Comparison of ENCODE assay signal across 23 cellular contexts in the genomic region with DNA sequence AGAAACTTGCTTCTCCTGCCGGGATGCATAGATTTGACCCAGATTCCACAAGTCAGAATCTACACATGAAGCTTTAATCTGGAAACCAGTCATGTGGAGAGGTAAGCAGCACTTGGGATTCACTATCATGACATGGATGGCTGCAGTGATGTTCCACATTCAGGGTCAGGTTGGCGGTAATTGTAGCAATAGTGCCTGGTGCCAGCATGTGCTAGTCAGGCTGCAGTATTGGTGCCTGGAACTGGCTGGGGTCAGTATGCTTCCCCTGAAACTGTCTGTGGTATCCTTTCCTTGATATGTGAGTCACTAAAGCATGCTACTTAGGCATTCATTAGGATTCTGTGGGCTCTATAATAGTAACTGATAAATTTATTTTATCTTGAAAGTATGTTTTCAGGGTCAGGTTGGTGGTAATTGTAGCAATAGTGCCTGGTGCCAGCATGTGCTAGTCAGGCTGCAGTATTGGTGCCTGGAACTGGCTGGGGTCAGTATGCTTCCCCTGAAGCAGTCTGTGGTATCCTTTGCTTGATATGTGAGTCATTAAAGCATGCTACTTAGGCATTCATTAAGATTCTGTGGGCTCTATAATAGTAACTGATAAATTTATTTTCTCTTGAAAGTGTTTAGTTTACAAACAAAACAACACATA.
DNase-seq lines count a peak whose midpoint lies in the region; ATAC-seq and TF ChIP-seq lines count a peak whose summit lies in the region.
"Had no signal": no experiment of that assay in that cellular context is flagged by ENCODE, and none has a peak within 500 bp of the region (broad histone marks: within the 10 kb centered on the region; RNA-seq: fewer than 3 reads in every experiment).

No MANE protein-coding gene starts in this region.

- H3K36me3 Mint-ChIP-seq in nephron (ENCODE audit: low read depth): no peaks in the 10 kb centered on the region

- no peak overlapping the region for H3K4me3 ChIP-seq in BE2C (ENCODE audit: low read depth, low read length)
- H3K4me3 ChIP-seq in brain microvascular endothelial cell (ENCODE audit: low read depth, low read length): no peak overlapping the region
- H3K4me3 ChIP-seq: K562 had no signal

- no peak for ATAC-seq in HG03097 (IDR thresholded peaks at IDR 0.05; ENCODE audit: low FRiP score, unreplicated experiment)
- no peak for ATAC-seq in HG03521 (IDR thresholded peaks at IDR 0.05; ENCODE audit: unreplicated experiment)
- no peak for ATAC-seq in HG03159 (IDR thresholded peaks at IDR 0.05; ENCODE audit: unreplicated experiment)
- ATAC-seq: HepG2, K562, PC-3 had no signal

- H3K27me3 ChIP-seq in BE2C (no peaks in the 10 kb centered on the region), brain microvascular endothelial cell (replicated peaks) (no peaks in the 10 kb centered on the region)

- no peak for TF ChIP-seq CTCF in BE2C (IDR thresholded peaks at IDR 0.05; ENCODE audit: low read depth, low read length)
- TF ChIP-seq CTCF in brain microvascular endothelial cell (IDR thresholded peaks at IDR 0.05; ENCODE audit: low read depth, low read length, missing control alignments): no peak
- no peak for TF ChIP-seq CTCF in nephron (IDR thresholded peaks at IDR 0.05; ENCODE audit: unreplicated experiment in 3 of 3)

- H3K9me3 Mint-ChIP-seq in nephron: peaks cover 8% of the 10 kb centered on the region

- DNase-seq in BE2C (peak; percentile 57), NCI-H226 (peak; percentile 83), brain microvascular endothelial cell (peak; percentile 19), NCI-H2227 treated with DMSO at 0.1 percent for 48 hours (lab: John Stamatoyannopoulos, UW) (no peak)
- DNase-seq: 8988T, ACHN, HCEC 1CT, Kasumi-1, NCI-H1092 treated with DMSO at 0.1 percent for 48 hours, NCI-H1436, NCI-H187, NCI-H2081 treated with DMSO at 0.1 percent for 48 hours, NCI-H2171, NCI-H524, NCI-H748 treated with DMSO at 0.1 percent for 48 hours, PC-3 had no signal

- H3K36me3 ChIP-seq in BE2C (no peaks in the 10 kb centered on the region; the same call in 1 of the 2 replicates), brain microvascular endothelial cell (replicated peaks) (no peaks in the 10 kb centered on the region)

- peak overlapping the region in 2 of 3 experiments; percentile 36 to 46 for H3K27ac Mint-ChIP-seq in nephron

- in situ Hi-C loops in brain microvascular endothelial cell (cut with HindIII; ENCODE audit: low pct_ligation_motif_present, low sequenced_read_pairs): no loop called here

- no peak overlapping the region for H3K27ac ChIP-seq in brain microvascular endothelial cell
- H3K27ac ChIP-seq: HL-60 had no signal

- H3K4me3 Mint-ChIP-seq in nephron: no peak overlapping the region

- peaks cover 13% of the 10 kb centered on the region for H3K4me1 ChIP-seq in BE2C

- no peaks in the 10 kb centered on the region for H3K27me3 Mint-ChIP-seq in nephron (ENCODE audit: low read depth)

- H3K4me1 Mint-ChIP-seq in nephron: no peaks in the 10 kb centered on the region

- H3K9me3 ChIP-seq in BE2C: no peaks in the 10 kb centered on the region
